Comparison of ENCODE assay signal across 2 cellular contexts in the genomic region with DNA sequence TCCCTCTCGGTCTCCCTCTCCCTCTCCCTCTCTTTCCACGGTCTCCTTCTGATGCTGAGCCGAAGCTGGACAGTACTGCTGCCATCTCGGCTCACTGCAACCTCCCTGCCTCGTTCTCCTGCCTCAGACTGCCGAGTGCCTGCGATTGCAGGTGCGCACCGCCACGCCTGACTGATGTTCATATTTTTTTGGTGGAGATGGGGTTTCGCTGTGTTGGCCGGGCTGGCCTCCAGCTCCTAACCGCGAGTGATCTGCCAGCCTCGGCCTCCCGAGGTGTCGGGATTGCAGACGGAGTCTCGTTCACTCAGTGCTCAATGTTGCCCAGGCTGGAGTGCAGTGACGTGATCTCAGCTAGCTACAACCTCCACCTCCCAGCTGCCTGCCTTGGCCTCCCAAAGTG. TPM values are rescaled to one million over a fixed set of nuclear protein-coding genes. Genes with fewer than 3 reads are reported as not detected.
"Had no signal": no experiment of that assay in that cellular context is flagged by ENCODE, and none has a peak within 500 bp of the region (broad histone marks: within the 10 kb centered on the region; RNA-seq: fewer than 3 reads in every experiment).

No MANE protein-coding gene starts in this region.

RNA-seq across cellular contexts. Expression of a gene that starts 48.7 kb away (rescaled TPM):
- total RNA-seq: right atrium auricular region, smooth muscle cell had no signal
